1 cellular context compared by ENCODE assay signal in genomic region chr4:119246177-119246576, GRCh38.
TF ChIP-seq lines count a peak whose summit lies in the region.

No MANE protein-coding gene starts in this region.

TF ChIP-seq in K562, 482 proteins besides CTCF, POLR2A, EP300 and RAD21 (continued from another document):
- no peak for TF ChIP-seq PATZ1 (CRISPR knock-in tag; IDR thresholded peaks at IDR 0.05; ENCODE audit: borderline replicate concordance)
TF ChIP-seq in K562: peak in this region for 0.
